In genomic region chr9:137977572-137978261, GRCh38 we compare ENCODE assay signal across 1 cellular context.
TF ChIP-seq lines count a peak whose summit lies in the region.

No MANE protein-coding gene starts in this region.

TF ChIP-seq in H1, 55 proteins besides CTCF, POLR2A, EP300 and RAD21:
- TF ChIP-seq ATF2 (IDR thresholded peaks at IDR 0.05; ENCODE audit: low read length): no peak
- no peak for TF ChIP-seq ZNF274 (IDR thresholded peaks at IDR 0.05; ENCODE audit: borderline replicate concordance, extremely low read depth, low read length)
- no peak for TF ChIP-seq JUND (IDR thresholded peaks at IDR 0.05; ENCODE audit: low read length)
- TF ChIP-seq KDM1A (IDR thresholded peaks at IDR 0.05; ENCODE audit: borderline replicate concordance, low read length): no peak
- no peak for TF ChIP-seq JUN (IDR thresholded peaks at IDR 0.05; ENCODE audit: low read depth, low read length)
- TF ChIP-seq SIRT6 (IDR thresholded peaks at IDR 0.05; ENCODE audit: low read length): no peak
- TF ChIP-seq, protein P1, sequence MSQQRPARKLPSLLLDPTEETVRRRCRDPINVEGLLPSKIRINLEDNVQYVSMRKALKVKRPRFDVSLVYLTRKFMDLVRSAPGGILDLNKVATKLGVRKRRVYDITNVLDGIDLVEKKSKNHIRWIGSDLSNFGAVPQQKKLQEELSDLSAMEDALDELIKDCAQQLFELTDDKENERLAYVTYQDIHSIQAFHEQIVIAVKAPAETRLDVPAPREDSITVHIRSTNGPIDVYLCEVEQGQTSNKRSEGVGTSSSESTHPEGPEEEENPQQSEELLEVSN (IDR thresholded peaks at IDR 0.05): no peak
- no peak for TF ChIP-seq TEAD4 (IDR thresholded peaks at IDR 0.05; ENCODE audit: low read depth, low read length)
- TF ChIP-seq POU5F1 (IDR thresholded peaks at IDR 0.05; ENCODE audit: low read depth, low read length): no peak
- TF ChIP-seq RXRA (IDR thresholded peaks at IDR 0.05; ENCODE audit: insufficient read depth, low read depth, low read length): no peak
- no peak for TF ChIP-seq NRF1 (IDR thresholded peaks at IDR 0.05; ENCODE audit: low read depth, low read length)
- TF ChIP-seq BACH1 (IDR thresholded peaks at IDR 0.05; ENCODE audit: low read length): no peak
- TF ChIP-seq TAF7 (optimal IDR thresholded peaks at IDR 0.05; ENCODE audit: borderline replicate concordance, low read depth, low read length): no peak
- no peak for TF ChIP-seq MAFK (IDR thresholded peaks at IDR 0.05; ENCODE audit: low read depth, low read length)
- no peak for TF ChIP-seq SRF (IDR thresholded peaks at IDR 0.05; ENCODE audit: low read depth, low read length)
